In the genomic region with DNA sequence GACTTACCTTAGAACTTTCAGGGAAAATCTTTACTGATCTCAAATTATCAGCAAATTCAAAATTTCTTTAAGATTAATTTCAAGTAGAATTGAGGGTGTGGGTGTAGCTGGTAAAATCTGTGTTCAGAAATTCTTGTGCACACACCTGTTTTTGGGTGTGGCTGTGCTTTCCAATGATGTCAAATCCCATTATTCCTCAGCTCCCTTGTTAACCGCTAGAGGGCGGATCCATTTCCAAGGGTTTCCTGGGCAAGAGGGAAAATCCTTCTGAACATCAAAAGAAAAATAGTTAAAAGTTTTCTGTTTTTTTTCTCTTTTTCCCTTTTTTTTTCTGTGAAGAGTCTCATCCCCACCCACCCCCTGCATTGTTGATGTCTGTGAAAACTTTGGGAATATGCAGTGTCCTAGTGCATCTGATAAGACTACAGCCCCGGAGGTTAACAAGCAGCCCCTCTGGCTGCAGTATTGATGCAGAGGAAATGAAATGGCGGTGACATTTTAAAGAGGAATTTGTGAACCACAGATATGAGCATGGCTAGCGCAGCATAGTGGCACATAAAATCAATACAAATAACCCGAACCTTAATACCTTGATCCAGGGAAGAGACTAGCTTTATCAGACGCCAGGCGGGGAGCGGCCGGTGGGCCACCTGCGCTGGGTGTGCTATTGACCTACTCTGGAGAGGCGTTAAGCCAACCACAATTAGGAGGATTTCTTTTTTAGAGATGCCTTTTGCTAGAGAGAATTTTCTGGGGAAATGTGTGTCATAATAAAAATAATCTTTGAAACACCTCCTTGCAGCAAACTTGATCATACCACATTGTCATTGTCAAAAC, we compare ENCODE assay signal across 11 cellular contexts.
DNase-seq lines count a peak whose midpoint lies in the region; ATAC-seq, FAIRE-seq and TF ChIP-seq lines count a peak whose summit lies in the region.
"Had no signal": no experiment of that assay in that cellular context is flagged by ENCODE, and none has a peak within 500 bp of the region (broad histone marks: within the 10 kb centered on the region; RNA-seq: fewer than 3 reads in every experiment).

No MANE protein-coding gene starts in this region.

- 67 to 73% methylated on average over 12 of the region's 12 CpGs for WGBS in esophagus squamous epithelium, 2 donors
- WGBS in small intestine, 3 donors = 25 to 61% (median 30%) methylated on average over 12 of the region's 12 CpGs

- H3K9me3 ChIP-seq in esophagus squamous epithelium = no peaks in the 10 kb centered on the region
- H3K9me3 ChIP-seq in small intestine (ENCODE audit: control insufficient read depth, low read depth) = no peaks in the 10 kb centered on the region

- H3K4me1 ChIP-seq in esophagus squamous epithelium = peaks cover 6 to 21% (median 6%) of the 10 kb centered on the region in 3 donors
- peaks cover 2 to 5% of the 10 kb centered on the region in 2 donors for H3K4me1 ChIP-seq in small intestine (ENCODE audit: control insufficient read depth in 2 of 2, insufficient read depth in 1 of 2, low read depth in 1 of 2, low read length in 1 of 2)

- no peak overlapping the region for H3K27ac ChIP-seq in esophagus squamous epithelium
- no peak overlapping the region for H3K27ac ChIP-seq in small intestine (ENCODE audit: low read depth in 1 of 2, low read length in 1 of 2)

- H3K4me3 ChIP-seq in esophagus squamous epithelium (no peak overlapping the region), small intestine (ENCODE audit: low read depth in 1 of 2, low read length in 2 of 2) (no peak overlapping the region)

- no peak for TF ChIP-seq POLR2A in esophagus squamous epithelium (IDR thresholded peaks at IDR 0.05)

- no peak for FAIRE-seq in small intestine (lab: Jason Lieb, UNC)
- FAIRE-seq: A204.1 had no signal

- DNase-seq in NCI-H1105 treated with DMSO at 0.1 percent for 48 hours (lab: John Stamatoyannopoulos, UW) (peak; percentile 16), NCI-H1105 (lab: John Stamatoyannopoulos, UW) (no peak), NCI-H774 (lab: John Stamatoyannopoulos, UW) (peak; percentile 72), esophagus squamous epithelium (lab: John Stamatoyannopoulos, UW) (no peak), small intestine (peak; percentile 69), islet precursor cell (no peak)
- DNase-seq in activated naive CD4-positive, alpha-beta T cell (lab: John Stamatoyannopoulos, UW) = no peak
- DNase-seq: retina, RPMI8226 had no signal

- H3K27me3 ChIP-seq in esophagus squamous epithelium (peaks cover 0 to 63% (median 0%) of the 10 kb centered on the region in 4 donors), small intestine (ENCODE audit: control insufficient read depth in 2 of 2, insufficient read depth in 2 of 2, low read length in 2 of 2) (no peaks in the 10 kb centered on the region)

- ATAC-seq in GM18867 (IDR thresholded peaks at IDR 0.05; ENCODE audit: unreplicated experiment) = no peak

- TF ChIP-seq CTCF in esophagus squamous epithelium (IDR thresholded peaks at IDR 0.05) = peak; percentile 16 to 60 (median 52)

- intact Hi-C loops in esophagus squamous epithelium (cut with DNase I) = no loop called here

- H3K36me3 ChIP-seq in esophagus squamous epithelium (no peaks in the 10 kb centered on the region), small intestine (ENCODE audit: control insufficient read depth in 2 of 2, insufficient read depth in 2 of 2, low read length in 2 of 2) (no peaks in the 10 kb centered on the region)

Comparison
In these comparisons a context has a peak if more than half of its experiments do, and no peak if none do; other contexts are left out.
1. DNase-seq: peak in NCI-H1105 treated with DMSO at 0.1 percent for 48 hours (single experiment), NCI-H774 (single experiment) and small intestine (single experiment); none in NCI-H1105 (single experiment), esophagus squamous epithelium (single experiment), islet precursor cell (single experiment) and activated naive CD4-positive, alpha-beta T cell (0 of 4).